20 cellular contexts compared by ENCODE assay signal in the genomic region with DNA sequence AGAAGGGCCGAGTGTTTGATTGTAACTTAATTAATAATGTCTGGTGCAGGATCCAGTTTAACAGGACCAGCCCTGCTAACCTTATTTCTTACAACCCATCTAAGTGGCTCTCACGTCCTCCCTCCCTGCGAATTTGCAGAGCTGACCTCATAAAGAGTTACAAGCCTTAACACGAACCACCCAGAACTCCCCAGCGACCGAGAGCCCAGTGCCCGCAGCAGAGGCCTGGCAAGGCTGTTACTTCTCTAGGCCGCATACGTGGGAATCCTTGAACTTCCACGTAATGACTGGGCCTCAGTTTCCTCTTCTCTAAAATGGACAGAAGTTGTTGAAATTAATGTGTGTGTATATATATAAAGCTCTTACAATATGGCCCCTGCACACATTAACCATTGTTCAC. TPM values are rescaled to one million over a fixed set of nuclear protein-coding genes. Genes with fewer than 3 reads are reported as not detected.
DNase-seq lines count a peak whose midpoint lies in the region; ATAC-seq, FAIRE-seq and TF ChIP-seq lines count a peak whose summit lies in the region.
"Had no signal": no experiment of that assay in that cellular context is flagged by ENCODE, and none has a peak within 500 bp of the region (broad histone marks: within the 10 kb centered on the region; RNA-seq: fewer than 3 reads in every experiment).

No MANE protein-coding gene starts in this region.

- peaks cover 30% of the 10 kb centered on the region for H4K20me1 ChIP-seq in astrocyte (ENCODE audit: insufficient read depth, low read length)

- in situ Hi-C loops in Panc1 (cut with HindIII; ENCODE audit: low pct_unique_long_range_greater_than_20kb, low sequenced_read_pairs): no loop called here

- POLR2A ChIA-PET in Panc1 (lab: Charles Lee): interaction anchor here (0.6 to 0.7 kb wide), 2 partner anchors 16 to 56 kb away, joined by 3 to 5 read pairs; no protein-coding TSS in a partner anchor

- CTCF ChIA-PET in Panc1 (lab: Charles Lee): no interaction called here

- no peak for ATAC-seq in Panc1
- ATAC-seq in Right ventricle myocardium inferior: no peak

- H3K36me3 Mint-ChIP-seq in astrocyte (ENCODE audit: low read depth, unreplicated experiment) (peaks cover 25% of the 10 kb centered on the region), glutamatergic neuron (ENCODE audit: unreplicated experiment) (no peaks in the 10 kb centered on the region)
- H3K36me3 Mint-ChIP-seq: CD4-positive, alpha-beta memory T cell had no signal

- H3K4me3 Mint-ChIP-seq in astrocyte (ENCODE audit: unreplicated experiment) (no peak overlapping the region), glutamatergic neuron (ENCODE audit: unreplicated experiment) (peak overlapping the region; percentile 41)
- H3K4me3 Mint-ChIP-seq: B cell; CD4-positive, alpha-beta memory T cell had no signal

- intact Hi-C loops in Panc1 (cut with micrococcal nuclease; ENCODE audit: unreplicated experiment) (no loop called here), Right ventricle myocardium inferior (cut with DNase I) (no loop called here)

- H3K9ac ChIP-seq in astrocyte (ENCODE audit: low read length): no peak overlapping the region
- no peak overlapping the region for H3K9ac ChIP-seq in subcutaneous abdominal adipose tissue (ENCODE audit: low read length in 5 of 5)

- no peaks in the 10 kb centered on the region for H3K36me3 ChIP-seq in Panc1 (ENCODE audit: control insufficient read depth, insufficient read depth, low read length)
- peaks cover 53% of the 10 kb centered on the region for H3K36me3 ChIP-seq in astrocyte (ENCODE audit: insufficient read depth, low read length)
- peaks cover 6 to 77% (median 65%) of the 10 kb centered on the region in 5 donors for H3K36me3 ChIP-seq in subcutaneous abdominal adipose tissue (ENCODE audit: control insufficient read depth in 5 of 5, insufficient read depth in 5 of 5, low read length in 5 of 5)

- no peak for FAIRE-seq in astrocyte (lab: Jason Lieb, UNC)
- FAIRE-seq: A204.1, D721Med, G401.6, GM12891 had no signal

- H3K27ac Mint-ChIP-seq in astrocyte (ENCODE audit: unreplicated experiment) (peak overlapping the region; percentile 45), glutamatergic neuron (ENCODE audit: unreplicated experiment) (peak overlapping the region; percentile 19)
- H3K27ac Mint-ChIP-seq: B cell; CD4-positive, alpha-beta memory T cell had no signal

- no peak overlapping the region for H3K4me3 ChIP-seq in Panc1 (ENCODE audit: low read depth in 2 of 2, low read length in 2 of 2)
- H3K4me3 ChIP-seq in astrocyte (ENCODE audit: insufficient read depth, low read depth, low read length): no peak overlapping the region
- H3K4me3 ChIP-seq in subcutaneous abdominal adipose tissue (ENCODE audit: low read depth in 1 of 5, low read length in 5 of 5): no peak overlapping the region

- H3K27me3 Mint-ChIP-seq in astrocyte (ENCODE audit: low read depth, unreplicated experiment): no peaks in the 10 kb centered on the region
- peaks cover 3% of the 10 kb centered on the region for H3K27me3 Mint-ChIP-seq in glutamatergic neuron (ENCODE audit: unreplicated experiment)
- H3K27me3 Mint-ChIP-seq: B cell; CD4-positive, alpha-beta memory T cell had no signal

- BruUV-seq in Panc1 (replicated peaks; lab: Mats Ljungman, UMichigan): no TSS peak

- H3K9me3 Mint-ChIP-seq in astrocyte (ENCODE audit: unreplicated experiment): no peaks in the 10 kb centered on the region
- H3K9me3 Mint-ChIP-seq in glutamatergic neuron (ENCODE audit: unreplicated experiment): peaks cover 4% of the 10 kb centered on the region

- no peak overlapping the region for H2AFZ ChIP-seq in astrocyte (ENCODE audit: low read depth, low read length)

- H3K4me1 ChIP-seq in Panc1 (ENCODE audit: control insufficient read depth, insufficient read depth, low read length) (peaks cover 30% of the 10 kb centered on the region), astrocyte (ENCODE audit: insufficient read depth, low read length) (peaks cover 35% of the 10 kb centered on the region), subcutaneous abdominal adipose tissue (ENCODE audit: control insufficient read depth in 5 of 5, insufficient read depth in 5 of 5, low read length in 5 of 5) (peaks cover 7 to 38% (median 28%) of the 10 kb centered on the region in 5 donors)

- H3K4me1 Mint-ChIP-seq in astrocyte (ENCODE audit: low read depth, unreplicated experiment) (peaks cover 26% of the 10 kb centered on the region), glutamatergic neuron (ENCODE audit: low read depth, unreplicated experiment) (peaks cover 42% of the 10 kb centered on the region)
- H3K4me1 Mint-ChIP-seq: B cell; CD4-positive, alpha-beta memory T cell had no signal

- H3K9me3 ChIP-seq in Panc1 (ENCODE audit: control insufficient read depth, insufficient read depth, low read depth, low read length) (no peaks in the 10 kb centered on the region), astrocyte (ENCODE audit: insufficient read depth, low read depth, low read length) (no peaks in the 10 kb centered on the region), subcutaneous abdominal adipose tissue (ENCODE audit: control insufficient read depth in 5 of 5, low read length in 5 of 5) (no peaks in the 10 kb centered on the region)

- peaks cover 51% of the 10 kb centered on the region for H3K79me2 ChIP-seq in astrocyte (ENCODE audit: insufficient read depth, low read length)

- H3K27ac ChIP-seq in Panc1 (ENCODE audit: low read length) (peak overlapping the region; percentile 88; the same call in 1 of the 2 replicates), astrocyte (ENCODE audit: low read depth, low read length) (no peak overlapping the region), subcutaneous abdominal adipose tissue (ENCODE audit: low read depth, low read length) (peak overlapping the region; percentile 80)
- H3K27ac ChIP-seq: HL-60 had no signal

- TF ChIP-seq CTCF in Panc1 (IDR thresholded peaks at IDR 0.05) (no peak), astrocyte (IDR thresholded peaks at IDR 0.05; ENCODE audit: insufficient read depth, low read depth, low read length) (no peak), glutamatergic neuron (IDR thresholded peaks at IDR 0.05; ENCODE audit: partially characterized antibody, unreplicated experiment) (no peak)

- no peak overlapping the region for H3K4me2 ChIP-seq in astrocyte (ENCODE audit: low read length)

- DNase-seq in Panc1 (ENCODE audit: low read depth, low spot score) (no peak), astrocyte (ENCODE audit: low read depth) (no peak), glutamatergic neuron (no peak), LoVo (ENCODE audit: low spot score) (no peak), Right ventricle myocardium inferior (ENCODE audit: missing footprints) (no peak)
- DNase-seq in effector CD8-positive, alpha-beta T cell (lab: John Stamatoyannopoulos, UW): no peak
- DNase-seq: CD4-positive, alpha-beta memory T cell; COR-L47; DMS153; DMS79 treated with DMSO at 0.1 percent for 48 hours; EL; HCEC 1CT; IMR-90 had no signal

- H3K27me3 ChIP-seq in Panc1 (ENCODE audit: control insufficient read depth, insufficient read depth, low read length) (no peaks in the 10 kb centered on the region), astrocyte (ENCODE audit: insufficient read depth, low read length) (no peaks in the 10 kb centered on the region), subcutaneous abdominal adipose tissue (ENCODE audit: control insufficient read depth in 5 of 5, insufficient read depth in 4 of 5, low read length in 5 of 5) (no peaks in the 10 kb centered on the region)

RNA-seq across cellular contexts. Expression of gene PXDN, which starts 55.5 kb away (rescaled TPM):
- total RNA-seq in Panc1 (2021; ENCODE audit: unreplicated experiment) (2.5 TPM), astrocyte (417 and 467 TPM in 2 replicates), glutamatergic neuron (ENCODE audit: unreplicated experiment) (226 TPM), Right ventricle myocardium inferior (19.7 TPM)
- 4.5 TPM for polyA plus RNA-seq in Panc1 (2012; ENCODE audit: insufficient read length)
- total RNA-seq: CD4-positive, alpha-beta memory T cell had no signal

Comparison
In these comparisons a context has a peak if more than half of its experiments do, and no peak if none do; other contexts are left out.
1. RNA of gene PXDN, which starts 55.5 kb away (total RNA-seq): 417 to 467 TPM in astrocyte and 226 TPM in glutamatergic neuron (single experiment); 19.7 TPM in Right ventricle myocardium inferior (single experiment) and 2.5 TPM in Panc1 (single experiment); every median in the first group is over 10 times any median in the second.